16 cellular contexts compared by ENCODE assay signal in the genomic region with DNA sequence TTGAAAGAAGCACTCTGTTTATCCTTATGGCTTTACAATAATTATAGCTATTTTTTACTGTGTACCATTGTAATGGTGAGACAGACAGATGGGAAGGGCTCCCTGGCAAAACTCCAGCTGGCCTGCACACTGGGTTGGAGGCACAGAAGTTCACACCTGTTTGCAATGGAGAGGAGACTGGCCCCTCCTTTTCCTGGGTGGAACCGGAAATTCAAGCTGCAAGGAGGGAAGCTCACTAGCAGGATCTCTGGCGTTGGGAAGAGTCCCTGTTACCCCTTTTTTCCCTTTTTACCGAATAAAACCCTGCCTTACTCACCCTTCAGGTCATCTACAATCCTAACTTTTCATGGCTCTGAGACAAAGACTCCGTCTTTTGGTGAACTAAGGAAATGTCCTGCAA.
A peak's percentile ranks its signal among the peaks of the same experiment; 100 is the strongest.
DNase-seq lines count a peak whose midpoint lies in the region; ATAC-seq, FAIRE-seq and TF ChIP-seq lines count a peak whose summit lies in the region.
"Had no signal": no experiment of that assay in that cellular context is flagged by ENCODE, and none has a peak within 500 bp of the region (broad histone marks: within the 10 kb centered on the region; RNA-seq: fewer than 3 reads in every experiment).

No MANE protein-coding gene starts in this region.

- POLR2A ChIA-PET in K562 (lab: Yijun Ruan, JAX), result no interaction called here

- no peak for TF ChIP-seq CTCF in K562 (IDR thresholded peaks at IDR 0.05 in 2 of 3, conservative IDR thresholded peaks at IDR 0.05 in 1 of 3; ENCODE audit: insufficient read depth in 2 of 3, low read depth in 1 of 3, low read length in 3 of 3)

- no peak overlapping the region for H3K9ac ChIP-seq in K562 (ENCODE audit: insufficient read depth in 1 of 2, low read depth in 2 of 2, low read length in 2 of 2)

- BruUV-seq in K562 (replicated peaks; lab: Mats Ljungman, UMichigan), result no TSS peak

- in situ Hi-C loops in K562 (cut with MboI), result no loop called here

- no peaks in the 10 kb centered on the region for H3K9me3 ChIP-seq in K562 (replicated peaks; ENCODE audit: control insufficient read depth, insufficient read depth, low read depth, low read length)
- H3K9me3 ChIP-seq: right atrium auricular region had no signal

- no peaks in the 10 kb centered on the region for H3K79me2 ChIP-seq in K562 (ENCODE audit: control insufficient read depth, insufficient read depth, low read length)

- CTCF ChIA-PET in K562 (lab: Yijun Ruan, JAX; ENCODE audit: low intra/inter-chr PET ratio), result no interaction called here

- no peaks in the 10 kb centered on the region for H3K36me3 ChIP-seq in K562 (ENCODE audit: control insufficient read depth, insufficient read depth, low read length)
- H3K36me3 ChIP-seq: right atrium auricular region had no signal

- TF ChIP-seq POLR2A in K562 (conservative IDR thresholded peaks at IDR 0.05), result no peak

- peak overlapping the region; percentile 68 for H2AFZ ChIP-seq in K562 (ENCODE audit: low read depth, low read length)

- H3K27me3 ChIP-seq in K562 (ENCODE audit: control insufficient read depth in 2 of 2, insufficient read depth in 2 of 2, low read length in 2 of 2), result no peaks in the 10 kb centered on the region
- H3K27me3 ChIP-seq: right atrium auricular region had no signal

- H3K4me2 ChIP-seq in K562 (ENCODE audit: insufficient read depth, low read length), result peak overlapping the region; percentile 56

- no peak overlapping the region; the same call in 2 of the 3 replicates for H3K27ac ChIP-seq in K562 (ENCODE audit: extremely low read depth, low read depth, low read length)
- H3K27ac ChIP-seq: right atrium auricular region had no signal

- no peak for TF ChIP-seq RAD21 in Ishikawa (IDR thresholded peaks at IDR 0.05; ENCODE audit: low read depth)
- TF ChIP-seq RAD21 in K562 (CRISPR knock-in tag; conservative IDR thresholded peaks at IDR 0.05 in 1 of 2, IDR thresholded peaks at IDR 0.05 in 1 of 2), result no peak

- DNase-seq in D341Med (ENCODE audit: low spot score), result peak; percentile 43
- DNase-seq in NCI-H345 (lab: John Stamatoyannopoulos, UW), result peak; percentile 76
- DNase-seq in K562 (ENCODE audit: extremely low read depth in 1 of 4, low spot score in 3 of 4), result peak in 2 of 4 experiments; percentile 9 to 30
- DNase-seq in NCI-H128 (lab: John Stamatoyannopoulos, UW; ENCODE audit: unreplicated experiment), result no peak
- no peak for DNase-seq in foreskin melanocyte
- no peak for DNase-seq in pons (ENCODE audit: low spot score)
- DNase-seq: activated CD4-positive, alpha-beta T cell treated with anti-CD3 and anti-CD28 coated beads for 36 hours; activated T-cell treated with anti-CD3 and anti-CD28 coated beads for 4 hours; DND-41; stimulated activated CD4-positive, alpha-beta T cell treated with anti-CD3 and anti-CD28 coated beads, Interleukin-2, amount 100 ng/mL, for 48 hours; T-helper 1 cell had no signal

- WGBS in K562 (ENCODE audit: insufficient coverage, low coverage, missing lambda C conversion rate), result 18% methylated on average over 4 of the region's 4 CpGs

- H3K4me3 ChIP-seq in K562, result peak overlapping the region; percentile 12; the same call in 1 of the 2 replicates
- H3K4me3 ChIP-seq: GM12878, right atrium auricular region had no signal

- H3K4me1 ChIP-seq in K562 (replicated peaks in 1 of 2; ENCODE audit: control insufficient read depth in 2 of 2, insufficient read depth in 2 of 2, low read length in 2 of 2), result no peaks in the 10 kb centered on the region
- H3K4me1 ChIP-seq: right atrium auricular region had no signal

- TF ChIP-seq EP300 in Ishikawa (IDR thresholded peaks at IDR 0.05; ENCODE audit: borderline replicate concordance) (no peak), K562 (IDR thresholded peaks at IDR 0.05; ENCODE audit: low read length) (no peak)

- no peak for FAIRE-seq in K562 (lab: Jason Lieb, UNC)
- FAIRE-seq: GM12878 had no signal

- ATAC-seq in K562 (peak; percentile 52), GM21381 (IDR thresholded peaks at IDR 0.05; ENCODE audit: unreplicated experiment) (no peak)
- ATAC-seq: activated CD4-positive, alpha-beta T cell treated with anti-CD3 and anti-CD28 coated beads for 36 hours; GM12878; natural killer cell treated with Interleukin-12 subunit alpha and Interleukin-12 subunit beta and Interleukin-15 and Interleukin-18, amount 100 ng/mL, for 72 hours had no signal

- H3K9me1 ChIP-seq in K562 (ENCODE audit: control insufficient read depth, insufficient read depth, low read length), result no peaks in the 10 kb centered on the region

- H4K20me1 ChIP-seq in K562 (replicated peaks; ENCODE audit: control insufficient read depth, insufficient read depth, low read length), result no peaks in the 10 kb centered on the region

- intact Hi-C loops in K562 (cut with micrococcal nuclease), result loop anchor here (5.0 kb wide), 1 partner anchor 152 kb away; no protein-coding TSS in a partner anchor

TF ChIP-seq in Ishikawa, 13 proteins besides CTCF, POLR2A, EP300 and RAD21:
- TF ChIP-seq TEAD4 (IDR thresholded peaks at IDR 0.05) (no peak), NFIC (IDR thresholded peaks at IDR 0.05) (peak; percentile 35)

TF ChIP-seq in K562, 482 proteins besides CTCF, POLR2A, EP300 and RAD21 (continues in another document):
- TF ChIP-seq CBFA2T3 (IDR thresholded peaks at IDR 0.05) (no peak), GABPA (tag; conservative IDR thresholded peaks at IDR 0.05; ENCODE audit: low read depth) (peak; percentile 75), SNRNP70 (optimal IDR thresholded peaks at IDR 0.05; ENCODE audit: low read depth, low read length) (no peak), RB1 (IDR thresholded peaks at IDR 0.05; ENCODE audit: low read depth) (no peak)
- TF ChIP-seq, protein P1, sequence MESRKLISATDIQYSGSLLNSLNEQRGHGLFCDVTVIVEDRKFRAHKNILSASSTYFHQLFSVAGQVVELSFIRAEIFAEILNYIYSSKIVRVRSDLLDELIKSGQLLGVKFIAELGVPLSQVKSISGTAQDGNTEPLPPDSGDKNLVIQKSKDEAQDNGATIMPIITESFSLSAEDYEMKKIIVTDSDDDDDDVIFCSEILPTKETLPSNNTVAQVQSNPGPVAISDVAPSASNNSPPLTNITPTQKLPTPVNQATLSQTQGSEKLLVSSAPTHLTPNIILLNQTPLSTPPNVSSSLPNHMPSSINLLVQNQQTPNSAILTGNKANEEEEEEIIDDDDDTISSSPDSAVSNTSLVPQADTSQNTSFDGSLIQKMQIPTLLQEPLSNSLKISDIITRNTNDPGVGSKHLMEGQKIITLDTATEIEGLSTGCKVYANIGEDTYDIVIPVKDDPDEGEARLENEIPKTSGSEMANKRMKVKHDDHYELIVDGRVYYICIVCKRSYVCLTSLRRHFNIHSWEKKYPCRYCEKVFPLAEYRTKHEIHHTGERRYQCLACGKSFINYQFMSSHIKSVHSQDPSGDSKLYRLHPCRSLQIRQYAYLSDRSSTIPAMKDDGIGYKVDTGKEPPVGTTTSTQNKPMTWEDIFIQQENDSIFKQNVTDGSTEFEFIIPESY (CRISPR knock-in tag; IDR thresholded peaks at IDR 0.05), result no peak
- TF ChIP-seq, protein P2, sequence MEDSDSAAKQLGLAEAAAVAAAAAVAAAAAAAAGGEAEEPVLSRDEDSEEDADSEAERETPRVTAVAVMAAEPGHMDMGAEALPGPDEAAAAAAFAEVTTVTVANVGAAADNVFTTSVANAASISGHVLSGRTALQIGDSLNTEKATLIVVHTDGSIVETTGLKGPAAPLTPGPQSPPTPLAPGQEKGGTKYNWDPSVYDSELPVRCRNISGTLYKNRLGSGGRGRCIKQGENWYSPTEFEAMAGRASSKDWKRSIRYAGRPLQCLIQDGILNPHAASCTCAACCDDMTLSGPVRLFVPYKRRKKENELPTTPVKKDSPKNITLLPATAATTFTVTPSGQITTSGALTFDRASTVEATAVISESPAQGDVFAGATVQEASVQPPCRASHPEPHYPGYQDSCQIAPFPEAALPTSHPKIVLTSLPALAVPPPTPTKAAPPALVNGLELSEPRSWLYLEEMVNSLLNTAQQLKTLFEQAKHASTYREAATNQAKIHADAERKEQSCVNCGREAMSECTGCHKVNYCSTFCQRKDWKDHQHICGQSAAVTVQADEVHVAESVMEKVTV (CRISPR knock-in tag; IDR thresholded peaks at IDR 0.05), result no peak

Comparison
In these comparisons a context has a peak if more than half of its experiments do, and no peak if none do; other contexts are left out.
1. DNase-seq: peak in D341Med (single experiment) and NCI-H345 (single experiment); none in NCI-H128 (single experiment), foreskin melanocyte (single experiment) and pons (single experiment).